In the genomic region with DNA sequence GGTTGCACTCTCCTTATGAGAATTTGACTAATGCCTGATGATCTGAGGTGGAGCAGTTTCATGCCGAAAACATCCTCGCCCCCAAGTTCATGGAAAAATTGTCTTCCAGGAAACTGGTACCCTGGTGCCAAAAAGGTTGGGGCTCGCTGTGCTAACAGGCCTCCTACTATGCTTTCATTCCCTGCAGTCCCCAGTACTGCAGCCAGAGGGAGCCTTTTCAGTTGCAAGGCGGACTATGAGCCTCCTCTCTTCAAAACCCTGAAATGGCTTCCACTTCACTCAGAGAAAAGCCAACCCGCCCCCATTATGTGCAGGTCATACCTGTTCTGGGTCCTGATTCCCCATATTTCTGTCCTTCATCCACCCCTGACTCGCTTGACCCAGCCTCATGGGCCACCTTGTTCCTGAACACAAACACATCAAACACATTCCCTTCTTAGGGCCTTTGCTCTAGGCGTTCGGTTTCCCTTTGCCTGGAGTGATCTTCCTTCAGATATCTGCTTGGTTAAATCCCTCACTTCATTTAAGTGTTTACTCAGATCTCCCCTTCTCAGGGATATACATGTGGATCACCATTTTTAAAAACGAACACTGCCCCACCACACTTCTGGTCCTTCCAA, we compare ENCODE assay signal across 10 cellular contexts.
DNase-seq lines count a peak whose midpoint lies in the region; ATAC-seq and TF ChIP-seq lines count a peak whose summit lies in the region.
"Had no signal": no experiment of that assay in that cellular context is flagged by ENCODE, and none has a peak within 500 bp of the region (broad histone marks: within the 10 kb centered on the region; RNA-seq: fewer than 3 reads in every experiment).

No MANE protein-coding gene starts in this region.

- H3K9me3 ChIP-seq in Panc1 (ENCODE audit: control insufficient read depth, insufficient read depth, low read depth, low read length) (no peaks in the 10 kb centered on the region; the same call in 1 of the 2 replicates), esophagus muscularis mucosa (peaks cover 0 to 14% (median 3%) of the 10 kb centered on the region in 4 donors)

- no peak overlapping the region for H3K4me3 Mint-ChIP-seq in stimulated activated naive CD8-positive, alpha-beta T cell treated with anti-CD3 and anti-CD28 coated beads, Interleukin-15, amount 100 ng/mL, for 72 hours
- H3K4me3 Mint-ChIP-seq: dendritic cell treated with granulocyte-macrophage colony-stimulating factor and Interleukin-4, amounts not matched to agents 40 ng/mL and 50 ng/mL, for 4 days; naive thymus-derived CD8-positive, alpha-beta T cell had no signal

- intact Hi-C loops in Panc1 (cut with micrococcal nuclease; ENCODE audit: unreplicated experiment) (no loop called here), esophagus muscularis mucosa (cut with DNase I) (loop anchor here (5.0 kb wide), 1 partner anchor 253 kb away; no protein-coding TSS in a partner anchor)

- CTCF ChIA-PET in Panc1 (lab: Charles Lee), result no interaction called here

- H3K36me3 ChIP-seq in Panc1 (ENCODE audit: control insufficient read depth, insufficient read depth, low read length) (no peaks in the 10 kb centered on the region), esophagus muscularis mucosa (no peaks in the 10 kb centered on the region)

- H3K4me1 Mint-ChIP-seq in stimulated activated naive CD8-positive, alpha-beta T cell treated with anti-CD3 and anti-CD28 coated beads, Interleukin-15, amount 100 ng/mL, for 72 hours, result no peaks in the 10 kb centered on the region
- H3K4me1 Mint-ChIP-seq: naive thymus-derived CD8-positive, alpha-beta T cell had no signal

- no TSS peak for BruUV-seq in Panc1 (replicated peaks; lab: Mats Ljungman, UMichigan)

- H3K4me1 ChIP-seq in Panc1 (ENCODE audit: control insufficient read depth, insufficient read depth, low read length) (no peaks in the 10 kb centered on the region), esophagus muscularis mucosa (peaks cover 6 to 12% (median 9%) of the 10 kb centered on the region in 4 donors)

- H3K27ac Mint-ChIP-seq in stimulated activated naive CD8-positive, alpha-beta T cell treated with anti-CD3 and anti-CD28 coated beads, Interleukin-15, amount 100 ng/mL, for 72 hours, result no peak overlapping the region
- H3K27ac Mint-ChIP-seq: dendritic cell treated with granulocyte-macrophage colony-stimulating factor and Interleukin-4, amounts not matched to agents 40 ng/mL and 50 ng/mL, for 4 days; naive thymus-derived CD8-positive, alpha-beta T cell had no signal

- peak; percentile 65 for DNase-seq in activated effector memory CD4-positive, alpha-beta T cell treated with anti-CD3 and anti-CD28 coated beads, Interleukin-2, amount 50 U/mL, for 16 hours
- no peak for DNase-seq in activated effector memory CD4-positive, alpha-beta T cell treated with Interleukin-2 at 50 U/mL for 16 hours
- DNase-seq in Panc1 (ENCODE audit: low read depth, low spot score) (no peak), esophagus muscularis mucosa (ENCODE audit: extremely low spot score) (peak; percentile 42), MV-4-11 (lab: John Stamatoyannopoulos, UW) (no peak), SIG-M5 treated with dmso at 0.1 percent for 504 hours (lab: John Stamatoyannopoulos, UW; ENCODE audit: unreplicated experiment) (no peak), NCI-H1105 treated with DMSO at 0.1 percent for 48 hours (lab: John Stamatoyannopoulos, UW) (no peak)
- peak; percentile 2 to 14 for DNase-seq in stimulated activated naive CD8-positive, alpha-beta T cell treated with anti-CD3 and anti-CD28 coated beads, Interleukin-15, amount 100 ng/mL, for 72 hours

- no peak for TF ChIP-seq EP300 in esophagus muscularis mucosa (IDR thresholded peaks at IDR 0.05)

- WGBS in esophagus muscularis mucosa, result 97% methylated on average over 8 of the region's 9 CpGs

- POLR2A ChIA-PET in Panc1 (lab: Charles Lee), result no interaction called here

- H3K27me3 ChIP-seq in Panc1 (ENCODE audit: control insufficient read depth, insufficient read depth, low read length), result no peaks in the 10 kb centered on the region
- H3K27me3 ChIP-seq in esophagus muscularis mucosa, result no peaks in the 10 kb centered on the region

- in situ Hi-C loops in Panc1 (cut with HindIII; ENCODE audit: low pct_unique_long_range_greater_than_20kb, low sequenced_read_pairs), result no loop called here

- H3K27me3 Mint-ChIP-seq in stimulated activated naive CD8-positive, alpha-beta T cell treated with anti-CD3 and anti-CD28 coated beads, Interleukin-15, amount 100 ng/mL, for 72 hours, result peaks cover 17% of the 10 kb centered on the region

- TF ChIP-seq POLR2A in esophagus muscularis mucosa (IDR thresholded peaks at IDR 0.05; ENCODE audit: low read depth), result no peak

- H3K9me3 Mint-ChIP-seq in stimulated activated naive CD8-positive, alpha-beta T cell treated with anti-CD3 and anti-CD28 coated beads, Interleukin-15, amount 100 ng/mL, for 72 hours, result peaks cover 0 to 15% of the 10 kb centered on the region in 2 donors

- ATAC-seq in Panc1, result no peak
- no peak for ATAC-seq in stimulated activated naive CD8-positive, alpha-beta T cell treated with anti-CD3 and anti-CD28 coated beads, Interleukin-15, amount 100 ng/mL, for 72 hours
- ATAC-seq: naive thymus-derived CD8-positive, alpha-beta T cell had no signal

- peak; percentile 72 for TF ChIP-seq CTCF in Panc1 (IDR thresholded peaks at IDR 0.05)
- TF ChIP-seq CTCF in esophagus muscularis mucosa (IDR thresholded peaks at IDR 0.05), result peak in 1 of 3 experiments; percentile 31

- H3K4me3 ChIP-seq in Panc1 (ENCODE audit: low read depth in 2 of 2, low read length in 2 of 2) (no peak overlapping the region), esophagus muscularis mucosa (no peak overlapping the region)

- no peak overlapping the region for H3K27ac ChIP-seq in Panc1 (ENCODE audit: low read length)
- H3K27ac ChIP-seq in esophagus muscularis mucosa (replicated peaks in 1 of 4), result no peak overlapping the region

Comparison
In these comparisons a context has a peak if more than half of its experiments do, and no peak if none do; other contexts are left out.
1. DNase-seq: peak in activated effector memory CD4-positive, alpha-beta T cell treated with anti-CD3 and anti-CD28 coated beads, Interleukin-2, amount 50 U/mL, for 16 hours (single experiment), esophagus muscularis mucosa (single experiment) and stimulated activated naive CD8-positive, alpha-beta T cell treated with anti-CD3 and anti-CD28 coated beads, Interleukin-15, amount 100 ng/mL, for 72 hours (2 of 2); none in activated effector memory CD4-positive, alpha-beta T cell treated with Interleukin-2 at 50 U/mL for 16 hours (single experiment), Panc1 (single experiment), MV-4-11 (single experiment), SIG-M5 treated with dmso at 0.1 percent for 504 hours (single experiment) and NCI-H1105 treated with DMSO at 0.1 percent for 48 hours (single experiment).